Comparison of ENCODE assay signal across 14 cellular contexts in genomic region chr3:32432045-32432710, GRCh38. TPM values are rescaled to one million over a fixed set of nuclear protein-coding genes. Genes with fewer than 3 reads are reported as not detected.
A peak's percentile ranks its signal among the peaks of the same experiment; 100 is the strongest.
DNase-seq lines count a peak whose midpoint lies in the region; ATAC-seq and TF ChIP-seq lines count a peak whose summit lies in the region.
"Had no signal": no experiment of that assay in that cellular context is flagged by ENCODE, and none has a peak within 500 bp of the region (broad histone marks: within the 10 kb centered on the region; RNA-seq: fewer than 3 reads in every experiment).

No MANE protein-coding gene starts in this region.

- H3K36me3 Mint-ChIP-seq in MCF 10A (ENCODE audit: insufficient read depth, unreplicated experiment) = no peaks in the 10 kb centered on the region
- H3K36me3 Mint-ChIP-seq in activated T-helper 2 cell treated with anti-CD3 and anti-CD28 coated beads, Interferon-gamma antibody, Interleukin-2, Interleukin-4, amounts not matched to agents 10 μg/mL and 5 μg/mL and 100 μg/mL, durations not matched to agents 14 hours and 24 hours and 36 hours (ENCODE audit: low read depth) = peaks cover 14% of the 10 kb centered on the region
- no peaks in the 10 kb centered on the region for H3K36me3 Mint-ChIP-seq in naive B cell

- H3K4me1 ChIP-seq in breast epithelium (no peaks in the 10 kb centered on the region), left lung (peaks cover 3 to 62% of the 10 kb centered on the region in 2 donors)

- H3K4me3 Mint-ChIP-seq in MCF 10A (ENCODE audit: unreplicated experiment) (no peak overlapping the region), naive B cell (peak overlapping the region in 3 of 8 donors; percentile 69 to 78 (median 75))
- peak overlapping the region; percentile 77 for H3K4me3 Mint-ChIP-seq in activated T-helper 2 cell treated with anti-CD3 and anti-CD28 coated beads, Interferon-gamma antibody, Interleukin-2, Interleukin-4, amounts not matched to agents 10 μg/mL and 5 μg/mL and 100 μg/mL, durations not matched to agents 14 hours and 24 hours and 36 hours (ENCODE audit: low read depth)

- CTCF ChIA-PET in MCF 10A (lab: Yijun Ruan, JAX) = interaction anchor here (1.1 kb wide), 1 partner anchor 57 kb away, joined by 3 read pairs; no protein-coding TSS in a partner anchor

- H3K27ac ChIP-seq in breast epithelium = peak overlapping the region; percentile 54 to 62
- peak overlapping the region in 1 of 2 donors; percentile 67 for H3K27ac ChIP-seq in left lung
- H3K27ac ChIP-seq: ovary, vagina had no signal

- no peak for ATAC-seq in naive B cell (ENCODE audit: low read depth in 2 of 2)
- ATAC-seq in HG02798 (IDR thresholded peaks at IDR 0.05; ENCODE audit: poor library complexity, unreplicated experiment) = no peak
- no peak for ATAC-seq in GM19452 (IDR thresholded peaks at IDR 0.05; ENCODE audit: unreplicated experiment)
- no peak for ATAC-seq in left lung

- BruUV-seq in MCF 10A (replicated peaks; lab: Mats Ljungman, UMichigan) = no TSS peak

- no peak overlapping the region for H3K4me3 ChIP-seq in breast epithelium
- H3K4me3 ChIP-seq in left lung = no peak overlapping the region
- H3K4me3 ChIP-seq: MG63, ovary, vagina had no signal

- POLR2A ChIA-PET in MCF 10A (lab: Yijun Ruan, JAX) = interaction anchor here (0.6 to 1.2 kb wide), 3 partner anchors 9 to 609 kb away, joined by 3 to 4 read pairs (median 3); no protein-coding TSS in a partner anchor

- TF ChIP-seq CTCF in breast epithelium (IDR thresholded peaks at IDR 0.05) = no peak
- TF ChIP-seq CTCF in MCF 10A (IDR thresholded peaks at IDR 0.05; ENCODE audit: unreplicated experiment) = no peak
- no peak for TF ChIP-seq CTCF in left lung (IDR thresholded peaks at IDR 0.05)

- H3K9me3 ChIP-seq in breast epithelium (no peaks in the 10 kb centered on the region), left lung (no peaks in the 10 kb centered on the region)
- H3K9me3 ChIP-seq: MG63, ovary, vagina had no signal

- intact Hi-C loops in breast epithelium (cut with DNase I; ENCODE audit: low total_unique reads) = no loop called here
- intact Hi-C loops in MCF 10A (cut with micrococcal nuclease) = no loop called here
- intact Hi-C loops in activated T-helper 2 cell treated with anti-CD3 and anti-CD28 coated beads, Interferon-gamma antibody, Interleukin-2, Interleukin-4, amounts not matched to agents 10 μg/mL and 5 μg/mL and 100 μg/mL, durations not matched to agents 14 hours and 24 hours and 36 hours (cut with micrococcal nuclease) = loop anchor here (2.0 to 10.0 kb wide), 4 partner anchors 13 to 143 kb away; partner anchors contain the start of gene DYNC1LI1
- intact Hi-C loops in left lung (cut with DNase I) = no loop called here

- H3K9me3 Mint-ChIP-seq in MCF 10A (ENCODE audit: unreplicated experiment) (no peaks in the 10 kb centered on the region), naive B cell (no peaks in the 10 kb centered on the region)
- H3K9me3 Mint-ChIP-seq in activated T-helper 2 cell treated with anti-CD3 and anti-CD28 coated beads, Interferon-gamma antibody, Interleukin-2, Interleukin-4, amounts not matched to agents 10 μg/mL and 5 μg/mL and 100 μg/mL, durations not matched to agents 14 hours and 24 hours and 36 hours = no peaks in the 10 kb centered on the region

- no peak for TF ChIP-seq POLR2A in breast epithelium (IDR thresholded peaks at IDR 0.05)

- H3K27me3 ChIP-seq in breast epithelium (no peaks in the 10 kb centered on the region), left lung (no peaks in the 10 kb centered on the region)
- H3K27me3 ChIP-seq: MG63, ovary, vagina had no signal

- H3K27ac Mint-ChIP-seq in MCF 10A (ENCODE audit: low read depth, unreplicated experiment) = no peak overlapping the region
- H3K27ac Mint-ChIP-seq in activated T-helper 2 cell treated with anti-CD3 and anti-CD28 coated beads, Interferon-gamma antibody, Interleukin-2, Interleukin-4, amounts not matched to agents 10 μg/mL and 5 μg/mL and 100 μg/mL, durations not matched to agents 14 hours and 24 hours and 36 hours = peak overlapping the region; percentile 99
- H3K27ac Mint-ChIP-seq in naive B cell = peak overlapping the region in 5 of 6 donors; percentile 89 to 95 (median 93)

- H3K27me3 Mint-ChIP-seq in MCF 10A (ENCODE audit: insufficient read depth, unreplicated experiment) = no peaks in the 10 kb centered on the region
- no peaks in the 10 kb centered on the region for H3K27me3 Mint-ChIP-seq in activated T-helper 2 cell treated with anti-CD3 and anti-CD28 coated beads, Interferon-gamma antibody, Interleukin-2, Interleukin-4, amounts not matched to agents 10 μg/mL and 5 μg/mL and 100 μg/mL, durations not matched to agents 14 hours and 24 hours and 36 hours (ENCODE audit: low read depth)
- no peaks in the 10 kb centered on the region for H3K27me3 Mint-ChIP-seq in naive B cell

- H3K36me3 ChIP-seq in breast epithelium = no peaks in the 10 kb centered on the region
- no peaks in the 10 kb centered on the region for H3K36me3 ChIP-seq in left lung
- H3K36me3 ChIP-seq: MG63, ovary, vagina had no signal

- H3K4me1 Mint-ChIP-seq in MCF 10A (ENCODE audit: insufficient read depth, unreplicated experiment) (peaks cover 9% of the 10 kb centered on the region), naive B cell (peaks cover 63 to 79% (median 74%) of the 10 kb centered on the region in 3 donors)
- H3K4me1 Mint-ChIP-seq in activated T-helper 2 cell treated with anti-CD3 and anti-CD28 coated beads, Interferon-gamma antibody, Interleukin-2, Interleukin-4, amounts not matched to agents 10 μg/mL and 5 μg/mL and 100 μg/mL, durations not matched to agents 14 hours and 24 hours and 36 hours (ENCODE audit: low read depth) = peaks cover 75% of the 10 kb centered on the region

- DNase-seq in breast epithelium (ENCODE audit: low spot score in 2 of 2) (peak in 1 of 2 donors; percentile 18), MCF 10A (ENCODE audit: unreplicated experiment) (no peak), naive B cell (no peak), left lung (no peak), ecto neural progenitor cell (ENCODE audit: low spot score) (no peak)
- peak; percentile 14 for DNase-seq in activated T-helper 2 cell treated with anti-CD3 and anti-CD28 coated beads, Interferon-gamma antibody, Interleukin-2, Interleukin-4, amounts not matched to agents 10 μg/mL and 5 μg/mL and 100 μg/mL, durations not matched to agents 14 hours and 24 hours and 36 hours (ENCODE audit: low spot score)
- DNase-seq: activated CD4-positive, alpha-beta T cell treated with anti-CD3 and anti-CD28 coated beads for 1 hour; cortex of kidney; GOT3; MG63; ovary had no signal

RNA-seq across cellular contexts. Expression of gene CMTM7, which starts 40.5 kb away (rescaled TPM):
- total RNA-seq in breast epithelium (100 to 1,000 TPM in 1 of 3 donors, 10 to 100 TPM in 2; 16.8 to 111 (median 58.0) TPM), MCF 10A (2022) (9.7 and 14.3 TPM in 2 replicates), left lung (10 to 100 TPM; 46.7 to 50.4 TPM)
- 60.0 and 60.9 TPM in 2 replicates for total RNA-seq in activated T-helper 2 cell treated with anti-CD3 and anti-CD28 coated beads, Interferon-gamma antibody, Interleukin-2, Interleukin-4, amounts not matched to agents 10 μg/mL and 5 μg/mL and 100 μg/mL, durations not matched to agents 14 hours and 24 hours and 36 hours
- 100 to 1,000 TPM in 2 of 6 donors, 10 to 100 TPM in 4; 56.8 to 116 (median 73.3) TPM for polyA plus RNA-seq in naive B cell (ENCODE audit: low read depth in 6 of 6)
